Comparison of ENCODE assay signal across 9 cellular contexts in genomic region chr3:10996345-10997050, GRCh38.
"Had no signal": no experiment of that assay in that cellular context is flagged by ENCODE, and none has a peak within 500 bp of the region (broad histone marks: within the 10 kb centered on the region; RNA-seq: fewer than 3 reads in every experiment).

No MANE protein-coding gene starts in this region.

- H3K36me3 ChIP-seq: esophagus muscularis mucosa, left ventricle myocardium inferior, neural progenitor cell, right atrium auricular region, transverse colon had no signal

- H3K4me1 ChIP-seq: transverse colon had no signal

- H3K4me3 ChIP-seq: esophagus muscularis mucosa, left ventricle myocardium inferior, neural progenitor cell, right atrium auricular region, transverse colon had no signal

- DNase-seq: activated CD4-positive, alpha-beta T cell treated with anti-CD3 and anti-CD28 coated beads, Interleukin-2, amount 50 U/mL, for 1 hour; activated effector memory CD4-positive, alpha-beta T cell treated with Interleukin-2 at 50 U/mL for 16 hours; activated T-cell treated with anti-CD3 and anti-CD28 coated beads, Interleukin-2, amount 50 U/mL, for 24 hours; left ventricle myocardium inferior; small intestine; transverse colon had no signal

- H3K27ac ChIP-seq: esophagus muscularis mucosa, left ventricle myocardium inferior, neural progenitor cell, right atrium auricular region, transverse colon had no signal

- H3K9me3 ChIP-seq: esophagus muscularis mucosa, left ventricle myocardium inferior, right atrium auricular region, transverse colon had no signal
